Comparison of ENCODE assay signal across 10 cellular contexts in genomic region chr6:18501313-18502013, GRCh38.
DNase-seq lines count a peak whose midpoint lies in the region; ATAC-seq and TF ChIP-seq lines count a peak whose summit lies in the region.
"Had no signal": no experiment of that assay in that cellular context is flagged by ENCODE, and none has a peak within 500 bp of the region (broad histone marks: within the 10 kb centered on the region; RNA-seq: fewer than 3 reads in every experiment).

No MANE protein-coding gene starts in this region.

- intact Hi-C loops in mucosa of descending colon (cut with DNase I, micrococcal nuclease), result loop anchor here in 1 of 2 donors (5.0 kb wide), 1 partner anchor 179 kb away; no protein-coding TSS in a partner anchor

- H3K36me3 ChIP-seq in mucosa of descending colon (ENCODE audit: low read depth), result no peaks in the 10 kb centered on the region

- peak; percentile 43 for ATAC-seq in mucosa of descending colon
- ATAC-seq: CD8-positive, alpha-beta T cell had no signal

- no peaks in the 10 kb centered on the region for H3K9me3 ChIP-seq in mucosa of descending colon

- no peaks in the 10 kb centered on the region for H3K4me1 ChIP-seq in mucosa of descending colon (ENCODE audit: low read depth)

- DNase-seq in AG08395 (ENCODE audit: low spot score) (peak; percentile 38), HS-5 (ENCODE audit: low read depth) (peak; percentile 49), epithelial cell of proximal tubule (ENCODE audit: low read depth) (peak; percentile 89), mucosa of descending colon (peak; percentile 26 to 60 (median 38)), cerebellar nuclear complex (lab: John Stamatoyannopoulos, UW) (no peak), SW 1271 (lab: John Stamatoyannopoulos, UW) (no peak), DMS79 (lab: John Stamatoyannopoulos, UW) (no peak)
- DNase-seq in stimulated activated CD4-positive, alpha-beta T cell treated with anti-CD3 and anti-CD28 coated beads, Interleukin-4, amount 100 ng/mL, for 1 hour, result no peak
- DNase-seq: activated CD4-positive, alpha-beta T cell treated with anti-CD3 and anti-CD28 coated beads for 48 hours; CD8-positive, alpha-beta T cell had no signal

- no peak overlapping the region for H3K4me3 ChIP-seq in epithelial cell of proximal tubule (ENCODE audit: low read depth, low read length)
- H3K4me3 ChIP-seq in mucosa of descending colon, result no peak overlapping the region

- TF ChIP-seq CTCF in epithelial cell of proximal tubule (conservative IDR thresholded peaks at IDR 0.05; ENCODE audit: low read depth, low read length), result no peak
- TF ChIP-seq CTCF in mucosa of descending colon (IDR thresholded peaks at IDR 0.05), result no peak

Comparison
In these comparisons a context has a peak if more than half of its experiments do, and no peak if none do; other contexts are left out.
1. DNase-seq: peak in AG08395 (single experiment), HS-5 (single experiment), epithelial cell of proximal tubule (single experiment) and mucosa of descending colon (3 of 3); none in cerebellar nuclear complex (0 of 2), stimulated activated CD4-positive, alpha-beta T cell treated with anti-CD3 and anti-CD28 coated beads, Interleukin-4, amount 100 ng/mL, for 1 hour (single experiment), SW 1271 (0 of 2) and DMS79 (single experiment).